8 cellular contexts compared by ENCODE assay signal in genomic region chr11:72684236-72684912, GRCh38. TPM values are rescaled to one million over a fixed set of nuclear protein-coding genes. Genes with fewer than 3 reads are reported as not detected.
DNase-seq lines count a peak whose midpoint lies in the region; ATAC-seq and TF ChIP-seq lines count a peak whose summit lies in the region.

No MANE protein-coding gene starts in this region.

- H3K36me3 Mint-ChIP-seq in osteocyte (ENCODE audit: unreplicated experiment): peaks cover 11% of the 10 kb centered on the region

- no peak overlapping the region for H3K4me3 ChIP-seq in fibroblast of mammary gland (ENCODE audit: control insufficient read depth, low read depth, low read length)

- peak; percentile 34 for DNase-seq in Ammon's horn (ENCODE audit: low spot score)
- DNase-seq in GM20000 (ENCODE audit: low spot score): peak; percentile 73
- peak; percentile 24 for DNase-seq in NOMO-1 treated with DMSO at 0.1 percent for 48 hours (lab: John Stamatoyannopoulos, UW; ENCODE audit: unreplicated experiment)
- peak; percentile 74 for DNase-seq in activated CD8-positive, alpha-beta memory T cell treated with anti-CD3 and anti-CD28 coated beads, Interleukin-2, amount 50 U/mL, for 48 hours
- peak; percentile 69 for DNase-seq in fibroblast of mammary gland (ENCODE audit: low read depth)
- DNase-seq in osteocyte (ENCODE audit: extremely low spot score, unreplicated experiment): no peak
- DNase-seq in NCI-H187 treated with DMSO at 0.1 percent for 48 hours (lab: John Stamatoyannopoulos, UW): no peak

- H3K9me3 Mint-ChIP-seq in osteocyte (ENCODE audit: unreplicated experiment): no peaks in the 10 kb centered on the region

- TF ChIP-seq CTCF in GM20000 (IDR thresholded peaks at IDR 0.05; ENCODE audit: extremely low read depth, missing control alignments) (peak; percentile 60), fibroblast of mammary gland (conservative IDR thresholded peaks at IDR 0.05; ENCODE audit: control insufficient read depth, insufficient read depth, low read depth, low read length) (peak; percentile 73), osteocyte (IDR thresholded peaks at IDR 0.05) (peak; percentile 58)

- peak overlapping the region; percentile 54 for H3K27ac Mint-ChIP-seq in osteocyte (ENCODE audit: unreplicated experiment)

- peaks cover 15% of the 10 kb centered on the region for H3K4me1 Mint-ChIP-seq in osteocyte (ENCODE audit: unreplicated experiment)

- H3K27me3 Mint-ChIP-seq in osteocyte (ENCODE audit: unreplicated experiment): peaks cover 3% of the 10 kb centered on the region

- H3K4me3 Mint-ChIP-seq in osteocyte (ENCODE audit: unreplicated experiment): no peak overlapping the region

- ATAC-seq in GM18498 (IDR thresholded peaks at IDR 0.05; ENCODE audit: unreplicated experiment): no peak

RNA-seq across cellular contexts. Expression of gene PDE2A, which starts 10.2 kb away (rescaled TPM):
- total RNA-seq in osteocyte: not detected in 2 replicates

Comparison
In these comparisons a context has a peak if more than half of its experiments do, and no peak if none do; other contexts are left out.
1. DNase-seq: peak in Ammon's horn (single experiment), GM20000 (single experiment), NOMO-1 treated with DMSO at 0.1 percent for 48 hours (single experiment), activated CD8-positive, alpha-beta memory T cell treated with anti-CD3 and anti-CD28 coated beads, Interleukin-2, amount 50 U/mL, for 48 hours (single experiment) and fibroblast of mammary gland (single experiment); none in osteocyte (single experiment) and NCI-H187 treated with DMSO at 0.1 percent for 48 hours (single experiment).
2. Peak in every context shown above with its lines, with median percentiles within 50 percentile points of each other: CTCF ChIP-seq.